13 cellular contexts compared by ENCODE assay signal in genomic region chr5:179284751-179285191, GRCh38.
DNase-seq lines count a peak whose midpoint lies in the region; ATAC-seq, FAIRE-seq and TF ChIP-seq lines count a peak whose summit lies in the region.
"Had no signal": no experiment of that assay in that cellular context is flagged by ENCODE, and none has a peak within 500 bp of the region (broad histone marks: within the 10 kb centered on the region; RNA-seq: fewer than 3 reads in every experiment).

No MANE protein-coding gene starts in this region.

- H3K36me3 ChIP-seq in kidney (ENCODE audit: control insufficient read depth in 1 of 2, insufficient read depth in 2 of 2, low read length in 2 of 2): no peaks in the 10 kb centered on the region
- H3K36me3 ChIP-seq: right lobe of liver had no signal

- no peak for FAIRE-seq in kidney (lab: Jason Lieb, UNC)

- no peaks in the 10 kb centered on the region for H3K4me1 ChIP-seq in kidney (ENCODE audit: control insufficient read depth in 1 of 2, insufficient read depth in 1 of 2, low read depth in 1 of 2, low read length in 2 of 2)
- H3K4me1 ChIP-seq: right lobe of liver had no signal

- peaks cover 12% of the 10 kb centered on the region for H3K9me3 Mint-ChIP-seq in mesothelial cell of epicardium

- H3K36me3 Mint-ChIP-seq in mesothelial cell of epicardium: no peaks in the 10 kb centered on the region

- no peak overlapping the region for H3K9ac ChIP-seq in kidney (ENCODE audit: low read length in 2 of 2)

- peak; percentile 13 for DNase-seq in DMS153 treated with DMSO at 0.1 percent for 48 hours (lab: John Stamatoyannopoulos, UW; ENCODE audit: unreplicated experiment)
- DNase-seq in kidney: peak; percentile 56
- peak; percentile 33 for DNase-seq in sciatic nerve (ENCODE audit: low spot score)
- DNase-seq in midbrain (lab: John Stamatoyannopoulos, UW): no peak
- DNase-seq in mesothelial cell of epicardium (ENCODE audit: low spot score in 2 of 2, unreplicated experiment in 2 of 2): no peak
- DNase-seq: cerebellar nuclear complex, left colon, NCI-H524, SHP77 treated with DMSO at 0.1 percent for 48 hours had no signal

- intact Hi-C loops in kidney (cut with DNase I) (no loop called here), sciatic nerve (cut with DNase I) (no loop called here)

- no peak overlapping the region for H3K27ac Mint-ChIP-seq in mesothelial cell of epicardium

- no peaks in the 10 kb centered on the region for H3K9me3 ChIP-seq in kidney (ENCODE audit: control insufficient read depth in 1 of 2, low read length in 2 of 2)
- H3K9me3 ChIP-seq: right lobe of liver had no signal

- H3K4me1 Mint-ChIP-seq in mesothelial cell of epicardium: peaks cover 12% of the 10 kb centered on the region

- H3K27me3 Mint-ChIP-seq in mesothelial cell of epicardium (ENCODE audit: low read depth): no peaks in the 10 kb centered on the region

- ATAC-seq in sciatic nerve: peak; percentile 67
- ATAC-seq in HG02759 (IDR thresholded peaks at IDR 0.05; ENCODE audit: unreplicated experiment): no peak
- ATAC-seq in GM19023 (IDR thresholded peaks at IDR 0.05; ENCODE audit: unreplicated experiment): no peak
- ATAC-seq: left colon had no signal

- peak overlapping the region; percentile 49 for H3K27ac ChIP-seq in cingulate gyrus (ENCODE audit: low read depth, low read length)
- peak overlapping the region; percentile 51 to 75 for H3K27ac ChIP-seq in kidney (ENCODE audit: low read depth in 2 of 2, low read length in 2 of 2)

- TF ChIP-seq CTCF in kidney (IDR thresholded peaks at IDR 0.05; ENCODE audit: borderline replicate concordance, extremely low read depth, insufficient read depth): no peak
- TF ChIP-seq CTCF in mesothelial cell of epicardium (IDR thresholded peaks at IDR 0.05; ENCODE audit: unreplicated experiment): no peak

- H3K4me3 ChIP-seq in kidney (ENCODE audit: low read length in 2 of 2): no peak overlapping the region
- H3K4me3 ChIP-seq: right lobe of liver had no signal

- H3K4me3 Mint-ChIP-seq in mesothelial cell of epicardium: no peak overlapping the region

Comparison
In these comparisons a context has a peak if more than half of its experiments do, and no peak if none do; other contexts are left out.
1. DNase-seq: peak in DMS153 treated with DMSO at 0.1 percent for 48 hours (single experiment), kidney (single experiment) and sciatic nerve (single experiment); none in midbrain (single experiment) and mesothelial cell of epicardium (0 of 2).